2 cellular contexts compared by ENCODE assay signal in the genomic region with DNA sequence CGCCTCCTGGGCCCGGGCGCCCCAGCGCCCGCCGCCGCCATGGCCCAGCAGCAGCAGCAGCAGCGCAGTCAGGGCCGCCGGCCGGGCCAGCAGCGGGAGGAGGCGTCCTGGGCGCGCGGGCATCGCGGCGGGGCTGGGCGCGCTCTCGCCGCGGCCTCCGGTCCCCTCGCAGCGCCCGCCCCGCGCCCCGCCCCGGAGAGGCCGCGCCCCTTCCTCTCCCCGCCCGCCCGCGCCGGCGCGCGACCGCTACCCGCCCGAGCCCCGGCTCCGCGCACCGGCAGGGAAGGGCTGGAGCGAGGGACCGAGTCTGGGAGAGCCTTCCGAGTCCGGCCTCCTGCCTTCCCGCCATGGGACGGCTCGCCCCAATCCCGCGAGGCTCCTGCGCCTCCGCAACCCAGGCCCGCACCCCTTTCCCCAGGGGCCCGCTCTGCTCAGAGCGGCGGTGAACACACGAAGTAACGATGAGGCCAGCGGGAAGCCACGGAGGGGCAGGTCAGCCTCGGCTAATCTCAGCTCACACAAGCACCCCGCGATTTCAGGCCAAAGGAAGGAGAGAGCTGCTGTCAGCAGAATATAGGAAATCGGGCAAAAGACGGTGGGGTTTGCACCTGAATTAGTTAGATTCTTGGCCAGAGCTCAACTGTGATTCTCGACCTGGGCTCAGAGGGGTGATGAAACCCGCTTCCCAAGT.
TF ChIP-seq lines count a peak whose summit lies in the region.

A gene (minus strand): TSS at position 135 of the 691 bp plus-strand sequence. CDS start 12 bp downstream, at position 123.

TF ChIP-seq in A549, 52 proteins besides CTCF, POLR2A, EP300 and RAD21 (continued from another document):
- TF ChIP-seq, protein P1, sequence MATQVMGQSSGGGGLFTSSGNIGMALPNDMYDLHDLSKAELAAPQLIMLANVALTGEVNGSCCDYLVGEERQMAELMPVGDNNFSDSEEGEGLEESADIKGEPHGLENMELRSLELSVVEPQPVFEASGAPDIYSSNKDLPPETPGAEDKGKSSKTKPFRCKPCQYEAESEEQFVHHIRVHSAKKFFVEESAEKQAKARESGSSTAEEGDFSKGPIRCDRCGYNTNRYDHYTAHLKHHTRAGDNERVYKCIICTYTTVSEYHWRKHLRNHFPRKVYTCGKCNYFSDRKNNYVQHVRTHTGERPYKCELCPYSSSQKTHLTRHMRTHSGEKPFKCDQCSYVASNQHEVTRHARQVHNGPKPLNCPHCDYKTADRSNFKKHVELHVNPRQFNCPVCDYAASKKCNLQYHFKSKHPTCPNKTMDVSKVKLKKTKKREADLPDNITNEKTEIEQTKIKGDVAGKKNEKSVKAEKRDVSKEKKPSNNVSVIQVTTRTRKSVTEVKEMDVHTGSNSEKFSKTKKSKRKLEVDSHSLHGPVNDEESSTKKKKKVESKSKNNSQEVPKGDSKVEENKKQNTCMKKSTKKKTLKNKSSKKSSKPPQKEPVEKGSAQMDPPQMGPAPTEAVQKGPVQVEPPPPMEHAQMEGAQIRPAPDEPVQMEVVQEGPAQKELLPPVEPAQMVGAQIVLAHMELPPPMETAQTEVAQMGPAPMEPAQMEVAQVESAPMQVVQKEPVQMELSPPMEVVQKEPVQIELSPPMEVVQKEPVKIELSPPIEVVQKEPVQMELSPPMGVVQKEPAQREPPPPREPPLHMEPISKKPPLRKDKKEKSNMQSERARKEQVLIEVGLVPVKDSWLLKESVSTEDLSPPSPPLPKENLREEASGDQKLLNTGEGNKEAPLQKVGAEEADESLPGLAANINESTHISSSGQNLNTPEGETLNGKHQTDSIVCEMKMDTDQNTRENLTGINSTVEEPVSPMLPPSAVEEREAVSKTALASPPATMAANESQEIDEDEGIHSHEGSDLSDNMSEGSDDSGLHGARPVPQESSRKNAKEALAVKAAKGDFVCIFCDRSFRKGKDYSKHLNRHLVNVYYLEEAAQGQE (IDR thresholded peaks at IDR 0.05): peak; percentile 52
- TF ChIP-seq PHF8 (IDR thresholded peaks at IDR 0.05; ENCODE audit: borderline replicate concordance, low read depth) (no peak), ZFP36 (IDR thresholded peaks at IDR 0.05; ENCODE audit: borderline replicate concordance, partially characterized antibody) (no peak), KDM5A (IDR thresholded peaks at IDR 0.05) (no peak), JUN (IDR thresholded peaks at IDR 0.05) (peak; percentile 20 to 55; a peak in 3 of 5 replicates), TP53 (CRISPR knock-in tag; IDR thresholded peaks at IDR 0.05) (no peak), NFE2L2 (conservative IDR thresholded peaks at IDR 0.05; ENCODE audit: low read length) (no peak), EHF (CRISPR knock-in tag; IDR thresholded peaks at IDR 0.05) (no peak), BHLHE40 (IDR thresholded peaks at IDR 0.05; ENCODE audit: low read depth, low read length) (no peak), SMC3 (IDR thresholded peaks at IDR 0.05) (no peak), RNF2 (IDR thresholded peaks at IDR 0.05; ENCODE audit: borderline replicate concordance, low read depth) (no peak), EHMT2 (IDR thresholded peaks at IDR 0.05; ENCODE audit: low read depth) (no peak), TFCP2L1 (CRISPR knock-in tag; IDR thresholded peaks at IDR 0.05) (no peak), FOXS1 (CRISPR knock-in tag; IDR thresholded peaks at IDR 0.05) (no peak), CHD2 (IDR thresholded peaks at IDR 0.05; ENCODE audit: low read length, partially characterized antibody) (peak; percentile 58), CHD4 (IDR thresholded peaks at IDR 0.05; ENCODE audit: borderline replicate concordance) (no peak), KDM1A (IDR thresholded peaks at IDR 0.05; ENCODE audit: low read depth) (no peak), MAFK (IDR thresholded peaks at IDR 0.05; ENCODE audit: partially characterized antibody) (peak; percentile 41), RCOR1 (IDR thresholded peaks at IDR 0.05; ENCODE audit: low read depth, low read length) (no peak), CBX2 (IDR thresholded peaks at IDR 0.05; ENCODE audit: borderline replicate concordance, low read depth) (no peak)
- TF ChIP-seq, protein P2, sequence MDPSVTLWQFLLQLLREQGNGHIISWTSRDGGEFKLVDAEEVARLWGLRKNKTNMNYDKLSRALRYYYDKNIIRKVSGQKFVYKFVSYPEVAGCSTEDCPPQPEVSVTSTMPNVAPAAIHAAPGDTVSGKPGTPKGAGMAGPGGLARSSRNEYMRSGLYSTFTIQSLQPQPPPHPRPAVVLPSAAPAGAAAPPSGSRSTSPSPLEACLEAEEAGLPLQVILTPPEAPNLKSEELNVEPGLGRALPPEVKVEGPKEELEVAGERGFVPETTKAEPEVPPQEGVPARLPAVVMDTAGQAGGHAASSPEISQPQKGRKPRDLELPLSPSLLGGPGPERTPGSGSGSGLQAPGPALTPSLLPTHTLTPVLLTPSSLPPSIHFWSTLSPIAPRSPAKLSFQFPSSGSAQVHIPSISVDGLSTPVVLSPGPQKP (IDR thresholded peaks at IDR 0.05; ENCODE audit: low read depth, low read length): no peak

TF ChIP-seq in HepG2, 621 proteins besides CTCF, POLR2A, EP300 and RAD21 (continued from another document and continues in another):
- TF ChIP-seq, protein P3, sequence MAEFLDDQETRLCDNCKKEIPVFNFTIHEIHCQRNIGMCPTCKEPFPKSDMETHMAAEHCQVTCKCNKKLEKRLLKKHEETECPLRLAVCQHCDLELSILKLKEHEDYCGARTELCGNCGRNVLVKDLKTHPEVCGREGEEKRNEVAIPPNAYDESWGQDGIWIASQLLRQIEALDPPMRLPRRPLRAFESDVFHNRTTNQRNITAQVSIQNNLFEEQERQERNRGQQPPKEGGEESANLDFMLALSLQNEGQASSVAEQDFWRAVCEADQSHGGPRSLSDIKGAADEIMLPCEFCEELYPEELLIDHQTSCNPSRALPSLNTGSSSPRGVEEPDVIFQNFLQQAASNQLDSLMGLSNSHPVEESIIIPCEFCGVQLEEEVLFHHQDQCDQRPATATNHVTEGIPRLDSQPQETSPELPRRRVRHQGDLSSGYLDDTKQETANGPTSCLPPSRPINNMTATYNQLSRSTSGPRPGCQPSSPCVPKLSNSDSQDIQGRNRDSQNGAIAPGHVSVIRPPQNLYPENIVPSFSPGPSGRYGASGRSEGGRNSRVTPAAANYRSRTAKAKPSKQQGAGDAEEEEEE (CRISPR knock-in tag; IDR thresholded peaks at IDR 0.05; ENCODE audit: borderline replicate concordance): no peak
- no peak for TF ChIP-seq ZNF790 (CRISPR knock-in tag; IDR thresholded peaks at IDR 0.05; ENCODE audit: borderline replicate concordance)
- no peak for TF ChIP-seq CBX1 (IDR thresholded peaks at IDR 0.05; ENCODE audit: low read depth)
- TF ChIP-seq ZNF282 (IDR thresholded peaks at IDR 0.05; ENCODE audit: partially characterized antibody): no peak
- TF ChIP-seq, protein P4, sequence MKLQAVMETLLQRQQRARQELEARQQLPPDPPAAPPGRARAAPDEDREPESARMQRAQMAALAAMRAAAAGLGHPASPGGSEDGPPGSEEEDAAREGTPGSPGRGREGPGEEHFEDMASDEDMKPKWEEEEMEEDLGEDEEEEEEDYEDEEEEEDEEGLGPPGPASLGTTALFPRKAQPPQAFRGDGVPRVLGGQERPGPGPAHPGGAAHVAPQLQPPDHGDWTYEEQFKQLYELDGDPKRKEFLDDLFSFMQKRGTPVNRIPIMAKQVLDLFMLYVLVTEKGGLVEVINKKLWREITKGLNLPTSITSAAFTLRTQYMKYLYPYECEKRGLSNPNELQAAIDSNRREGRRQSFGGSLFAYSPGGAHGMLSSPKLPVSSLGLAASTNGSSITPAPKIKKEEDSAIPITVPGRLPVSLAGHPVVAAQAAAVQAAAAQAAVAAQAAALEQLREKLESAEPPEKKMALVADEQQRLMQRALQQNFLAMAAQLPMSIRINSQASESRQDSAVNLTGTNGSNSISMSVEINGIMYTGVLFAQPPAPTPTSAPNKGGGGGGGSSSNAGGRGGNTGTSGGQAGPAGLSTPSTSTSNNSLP (IDR thresholded peaks at IDR 0.05; ENCODE audit: low read depth, low read length): no peak
- TF ChIP-seq, protein P5, sequence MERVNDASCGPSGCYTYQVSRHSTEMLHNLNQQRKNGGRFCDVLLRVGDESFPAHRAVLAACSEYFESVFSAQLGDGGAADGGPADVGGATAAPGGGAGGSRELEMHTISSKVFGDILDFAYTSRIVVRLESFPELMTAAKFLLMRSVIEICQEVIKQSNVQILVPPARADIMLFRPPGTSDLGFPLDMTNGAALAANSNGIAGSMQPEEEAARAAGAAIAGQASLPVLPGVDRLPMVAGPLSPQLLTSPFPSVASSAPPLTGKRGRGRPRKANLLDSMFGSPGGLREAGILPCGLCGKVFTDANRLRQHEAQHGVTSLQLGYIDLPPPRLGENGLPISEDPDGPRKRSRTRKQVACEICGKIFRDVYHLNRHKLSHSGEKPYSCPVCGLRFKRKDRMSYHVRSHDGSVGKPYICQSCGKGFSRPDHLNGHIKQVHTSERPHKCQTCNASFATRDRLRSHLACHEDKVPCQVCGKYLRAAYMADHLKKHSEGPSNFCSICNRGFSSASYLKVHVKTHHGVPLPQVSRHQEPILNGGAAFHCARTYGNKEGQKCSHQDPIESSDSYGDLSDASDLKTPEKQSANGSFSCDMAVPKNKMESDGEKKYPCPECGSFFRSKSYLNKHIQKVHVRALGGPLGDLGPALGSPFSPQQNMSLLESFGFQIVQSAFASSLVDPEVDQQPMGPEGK (CRISPR knock-in tag; IDR thresholded peaks at IDR 0.05): no peak
- TF ChIP-seq, protein P6, sequence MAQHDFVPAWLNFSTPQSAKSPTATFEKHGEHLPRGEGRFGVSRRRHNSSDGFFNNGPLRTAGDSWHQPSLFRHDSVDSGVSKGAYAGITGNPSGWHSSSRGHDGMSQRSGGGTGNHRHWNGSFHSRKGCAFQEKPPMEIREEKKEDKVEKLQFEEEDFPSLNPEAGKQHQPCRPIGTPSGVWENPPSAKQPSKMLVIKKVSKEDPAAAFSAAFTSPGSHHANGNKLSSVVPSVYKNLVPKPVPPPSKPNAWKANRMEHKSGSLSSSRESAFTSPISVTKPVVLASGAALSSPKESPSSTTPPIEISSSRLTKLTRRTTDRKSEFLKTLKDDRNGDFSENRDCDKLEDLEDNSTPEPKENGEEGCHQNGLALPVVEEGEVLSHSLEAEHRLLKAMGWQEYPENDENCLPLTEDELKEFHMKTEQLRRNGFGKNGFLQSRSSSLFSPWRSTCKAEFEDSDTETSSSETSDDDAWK (CRISPR knock-in tag; IDR thresholded peaks at IDR 0.05): no peak
- no peak for TF ChIP-seq ZNF782 (CRISPR knock-in tag; IDR thresholded peaks at IDR 0.05; ENCODE audit: borderline replicate concordance)
- TF ChIP-seq ZNF562 (CRISPR knock-in tag; IDR thresholded peaks at IDR 0.05; ENCODE audit: borderline replicate concordance): no peak
- peak; percentile 60; the same call in 1 of the 2 replicates for TF ChIP-seq PPARG (CRISPR knock-in tag; conservative IDR thresholded peaks at IDR 0.05)
- TF ChIP-seq, protein P7, sequence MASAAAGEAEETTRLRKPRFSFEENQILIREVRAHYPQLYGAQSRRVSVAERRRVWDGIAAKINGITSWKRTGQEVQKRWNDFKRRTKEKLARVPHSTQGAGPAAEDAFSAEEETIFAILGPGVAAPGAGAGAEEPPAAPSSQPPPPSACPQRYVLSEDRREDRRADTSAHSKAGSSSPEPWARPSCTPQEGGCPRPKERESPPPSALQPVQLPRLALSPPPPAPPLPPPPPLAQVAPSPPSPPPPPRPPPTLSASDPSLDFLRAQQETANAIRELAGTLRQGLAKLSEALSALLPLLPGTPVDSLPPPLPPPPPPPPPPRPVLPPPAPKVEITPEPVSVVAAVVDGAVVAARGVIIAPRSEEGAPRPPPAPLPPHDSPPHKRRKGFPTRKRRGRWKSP (CRISPR knock-in tag; IDR thresholded peaks at IDR 0.05): peak; percentile 88
- TF ChIP-seq SIN3B (IDR thresholded peaks at IDR 0.05; ENCODE audit: low read length): no peak
- TF ChIP-seq, protein P8, sequence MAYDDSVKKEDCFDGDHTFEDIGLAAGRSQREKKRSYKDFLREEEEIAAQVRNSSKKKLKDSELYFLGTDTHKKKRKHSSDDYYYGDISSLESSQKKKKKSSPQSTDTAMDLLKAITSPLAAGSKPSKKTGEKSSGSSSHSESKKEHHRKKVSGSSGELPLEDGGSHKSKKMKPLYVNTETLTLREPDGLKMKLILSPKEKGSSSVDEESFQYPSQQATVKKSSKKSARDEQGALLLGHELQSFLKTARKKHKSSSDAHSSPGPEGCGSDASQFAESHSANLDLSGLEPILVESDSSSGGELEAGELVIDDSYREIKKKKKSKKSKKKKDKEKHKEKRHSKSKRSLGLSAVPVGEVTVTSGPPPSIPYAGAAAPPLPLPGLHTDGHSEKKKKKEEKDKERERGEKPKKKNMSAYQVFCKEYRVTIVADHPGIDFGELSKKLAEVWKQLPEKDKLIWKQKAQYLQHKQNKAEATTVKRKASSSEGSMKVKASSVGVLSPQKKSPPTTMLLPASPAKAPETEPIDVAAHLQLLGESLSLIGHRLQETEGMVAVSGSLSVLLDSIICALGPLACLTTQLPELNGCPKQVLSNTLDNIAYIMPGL (CRISPR knock-in tag; IDR thresholded peaks at IDR 0.05; ENCODE audit: borderline replicate concordance in 1 of 2, low read depth in 1 of 2): no peak; a peak in 1 of 4 replicates
- 0 out of 2 replicates have a peak, but pooled peaks have one; percentile 53 for TF ChIP-seq ZNF556 (CRISPR knock-in tag; IDR thresholded peaks at IDR 0.05; ENCODE audit: borderline replicate concordance)
- no peak for TF ChIP-seq KAT2B (IDR thresholded peaks at IDR 0.05; ENCODE audit: borderline replicate concordance, low read depth, low read length)
- no peak for TF ChIP-seq FOSL1 (CRISPR knock-in tag; IDR thresholded peaks at IDR 0.05; ENCODE audit: borderline replicate concordance)
- TF ChIP-seq NFKBIZ (CRISPR knock-in tag; IDR thresholded peaks at IDR 0.05): no peak
- TF ChIP-seq REL (CRISPR knock-in tag; conservative IDR thresholded peaks at IDR 0.05): no peak
- peak; percentile 87 for TF ChIP-seq ZSCAN31 (CRISPR knock-in tag; IDR thresholded peaks at IDR 0.05; ENCODE audit: low read depth)
- no peak for TF ChIP-seq U2AF1 (optimal IDR thresholded peaks at IDR 0.05; ENCODE audit: low read depth, low read length)
- peak; percentile 37; the same call in 1 of the 2 replicates for TF ChIP-seq ZNF331 (CRISPR knock-in tag; IDR thresholded peaks at IDR 0.05)
- TF ChIP-seq ZNF136 (CRISPR knock-in tag; IDR thresholded peaks at IDR 0.05; ENCODE audit: low read depth): no peak
- TF ChIP-seq SMAD1 (CRISPR knock-in tag; IDR thresholded peaks at IDR 0.05; ENCODE audit: borderline replicate concordance, low read depth): no peak; the same call in 1 of the 2 replicates
- TF ChIP-seq EHMT2 (IDR thresholded peaks at IDR 0.05; ENCODE audit: borderline replicate concordance, low read depth, low read length): no peak
- no peak for TF ChIP-seq ZNF773 (CRISPR knock-in tag; IDR thresholded peaks at IDR 0.05; ENCODE audit: borderline replicate concordance)
- TF ChIP-seq, protein P9, sequence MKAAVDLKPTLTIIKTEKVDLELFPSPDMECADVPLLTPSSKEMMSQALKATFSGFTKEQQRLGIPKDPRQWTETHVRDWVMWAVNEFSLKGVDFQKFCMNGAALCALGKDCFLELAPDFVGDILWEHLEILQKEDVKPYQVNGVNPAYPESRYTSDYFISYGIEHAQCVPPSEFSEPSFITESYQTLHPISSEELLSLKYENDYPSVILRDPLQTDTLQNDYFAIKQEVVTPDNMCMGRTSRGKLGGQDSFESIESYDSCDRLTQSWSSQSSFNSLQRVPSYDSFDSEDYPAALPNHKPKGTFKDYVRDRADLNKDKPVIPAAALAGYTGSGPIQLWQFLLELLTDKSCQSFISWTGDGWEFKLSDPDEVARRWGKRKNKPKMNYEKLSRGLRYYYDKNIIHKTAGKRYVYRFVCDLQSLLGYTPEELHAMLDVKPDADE (CRISPR knock-in tag; IDR thresholded peaks at IDR 0.05): no peak
- TF ChIP-seq RCOR2 (CRISPR knock-in tag; IDR thresholded peaks at IDR 0.05): no peak
- TF ChIP-seq NAIF1 (CRISPR knock-in tag; IDR thresholded peaks at IDR 0.05; ENCODE audit: borderline replicate concordance): no peak
- TF ChIP-seq ZSCAN29 (CRISPR knock-in tag; conservative IDR thresholded peaks at IDR 0.05): no peak
- no peak for TF ChIP-seq SETDB1 (CRISPR knock-in tag; IDR thresholded peaks at IDR 0.05; ENCODE audit: borderline replicate concordance)
- no peak for TF ChIP-seq ZNF121 (CRISPR knock-in tag; IDR thresholded peaks at IDR 0.05)
- TF ChIP-seq ZNF30 (CRISPR knock-in tag; IDR thresholded peaks at IDR 0.05): no peak
- TF ChIP-seq TBX3 (IDR thresholded peaks at IDR 0.05; ENCODE audit: borderline replicate concordance): no peak
